19 cellular contexts compared by ENCODE assay signal in the genomic region with DNA sequence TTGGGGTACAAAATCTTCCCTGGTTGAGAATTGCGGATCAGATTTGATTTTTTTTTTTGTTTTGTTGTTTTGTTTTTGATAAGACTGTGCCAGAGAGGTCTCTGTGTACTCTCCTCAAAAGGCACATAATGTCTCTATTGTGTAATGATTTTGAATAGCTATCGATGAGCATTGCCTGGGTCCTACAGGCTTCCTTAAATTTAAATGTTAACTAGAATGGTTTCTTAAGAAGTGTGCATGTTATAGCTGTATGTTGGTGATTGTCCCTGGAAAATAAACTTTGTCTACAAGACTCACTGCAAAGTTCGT.
"Had no signal": no experiment of that assay in that cellular context is flagged by ENCODE, and none has a peak within 500 bp of the region (broad histone marks: within the 10 kb centered on the region; RNA-seq: fewer than 3 reads in every experiment).

No MANE protein-coding gene starts in this region.

- FAIRE-seq: endometrium had no signal

- H3K27me3 ChIP-seq: dorsolateral prefrontal cortex, esophagus muscularis mucosa, hepatocyte, transverse colon had no signal

- H3K4me3 Mint-ChIP-seq: activated CD8-positive, alpha-beta T cell treated with anti-CD3 and anti-CD28 coated beads, Interleukin-2, amount 10 ng/mL, durations not matched to agents 7 days and 5 days; activated naive CD8-positive, alpha-beta T cell treated with anti-CD3 and anti-CD28 coated beads for 36 hours; activated T-cell treated with anti-CD3 and anti-CD28 coated beads, Interleukin-2, amount 50 U/mL, for 72 hours; naive thymus-derived CD4-positive, alpha-beta T cell had no signal

- ATAC-seq: activated CD8-positive, alpha-beta T cell treated with anti-CD3 and anti-CD28 coated beads, Interleukin-2, amount 10 ng/mL, durations not matched to agents 7 days and 5 days; activated T-cell treated with anti-CD3 and anti-CD28 coated beads, Interleukin-2, amount 50 U/mL, for 72 hours; mucosa of descending colon; naive thymus-derived CD4-positive, alpha-beta T cell had no signal

- H3K9me3 ChIP-seq: esophagus muscularis mucosa, mucosa of descending colon, transverse colon had no signal

- H3K27ac Mint-ChIP-seq: activated CD8-positive, alpha-beta T cell treated with anti-CD3 and anti-CD28 coated beads, Interleukin-2, amount 10 ng/mL, durations not matched to agents 7 days and 5 days; activated naive CD8-positive, alpha-beta T cell treated with anti-CD3 and anti-CD28 coated beads for 36 hours; activated T-cell treated with anti-CD3 and anti-CD28 coated beads, Interleukin-2, amount 50 U/mL, for 72 hours; naive thymus-derived CD4-positive, alpha-beta T cell had no signal

- H3K4me2 ChIP-seq: hepatocyte had no signal

- H3K27ac ChIP-seq: esophagus muscularis mucosa, hepatocyte, skin epidermis, transverse colon had no signal

- H3K36me3 Mint-ChIP-seq: activated naive CD8-positive, alpha-beta T cell treated with anti-CD3 and anti-CD28 coated beads for 36 hours had no signal

- H3K27me3 Mint-ChIP-seq: activated naive CD8-positive, alpha-beta T cell treated with anti-CD3 and anti-CD28 coated beads for 36 hours; naive thymus-derived CD4-positive, alpha-beta T cell had no signal

- H3K4me1 Mint-ChIP-seq: activated naive CD8-positive, alpha-beta T cell treated with anti-CD3 and anti-CD28 coated beads for 36 hours; naive thymus-derived CD4-positive, alpha-beta T cell had no signal

- H3K36me3 ChIP-seq: transverse colon had no signal

- H2AFZ ChIP-seq: hepatocyte had no signal

- H3K9me3 Mint-ChIP-seq: activated naive CD8-positive, alpha-beta T cell treated with anti-CD3 and anti-CD28 coated beads for 36 hours; activated T-cell treated with anti-CD3 and anti-CD28 coated beads, Interleukin-2, amount 50 U/mL, for 72 hours; naive thymus-derived CD4-positive, alpha-beta T cell had no signal

- DNase-seq: activated CD4-positive, alpha-beta T cell treated with anti-CD3 and anti-CD28 coated beads for 48 hours; activated CD8-positive, alpha-beta memory T cell treated with anti-CD3 and anti-CD28 coated beads, Interleukin-2, amount 50 U/mL, for 4 hours; activated CD8-positive, alpha-beta T cell treated with anti-CD3 and anti-CD28 coated beads, Interleukin-2, amount 10 ng/mL, durations not matched to agents 7 days and 5 days; activated naive CD8-positive, alpha-beta T cell treated with anti-CD3 and anti-CD28 coated beads for 36 hours; activated T-cell treated with anti-CD3 and anti-CD28 coated beads, Interleukin-2, amount 50 U/mL, for 72 hours; dorsolateral prefrontal cortex; islet precursor cell; mucosa of descending colon; naive thymus-derived CD4-positive, alpha-beta T cell; retina; stimulated activated CD4-positive, alpha-beta T cell treated with anti-CD3 and anti-CD28 coated beads, Interleukin-4, amount 100 ng/mL, for 4 hours; stimulated activated CD8-positive, alpha-beta memory T cell treated with anti-CD3 and anti-CD28 coated beads, Interleukin-4, amount 100 ng/mL, for 48 hours; stimulated activated naive CD4-positive, alpha-beta T cell treated with Interleukin-2 at 50 U/mL for 16 hours; T-helper 2 cell; transverse colon had no signal

- H3K79me2 ChIP-seq: hepatocyte had no signal

- H3K4me3 ChIP-seq: dorsolateral prefrontal cortex, esophagus muscularis mucosa, hepatocyte, mucosa of descending colon, skin epidermis, transverse colon had no signal
